In genomic region chr7:111749625-111750024, GRCh38 we compare ENCODE assay signal across 21 cellular contexts.
DNase-seq lines count a peak whose midpoint lies in the region; ATAC-seq and TF ChIP-seq lines count a peak whose summit lies in the region.
"Had no signal": no experiment of that assay in that cellular context is flagged by ENCODE, and none has a peak within 500 bp of the region (broad histone marks: within the 10 kb centered on the region; RNA-seq: fewer than 3 reads in every experiment).

No MANE protein-coding gene starts in this region.

- H3K9ac ChIP-seq in GM23248, result no peak overlapping the region
- H3K9ac ChIP-seq: BLaER1 had no signal

- no peak for ATAC-seq in GM19463 (IDR thresholded peaks at IDR 0.05; ENCODE audit: unreplicated experiment)
- ATAC-seq: A549, GM12878 had no signal

- no peaks in the 10 kb centered on the region for H3K9me2 ChIP-seq in GM23248 (ENCODE audit: insufficient read depth)

- H3K36me3 ChIP-seq in HEK293 (ENCODE audit: control insufficient read depth in 2 of 2, insufficient read depth in 1 of 2, low read length in 2 of 2), result no peaks in the 10 kb centered on the region
- no peaks in the 10 kb centered on the region for H3K36me3 ChIP-seq in GM23248 (ENCODE audit: low read depth)
- H3K36me3 ChIP-seq: BE2C, BLaER1 had no signal

- H2AFZ ChIP-seq in GM23248, result no peak overlapping the region

- H3F3A ChIP-seq in GM23248 (ENCODE audit: insufficient read depth), result peaks cover 6% of the 10 kb centered on the region

- TF ChIP-seq CTCF in HEK293 (tag by site-specific recombination; IDR thresholded peaks at IDR 0.05) (no peak), VCaP (conservative IDR thresholded peaks at IDR 0.05) (no peak)

- no peak for DNase-seq in SW 1271 (lab: John Stamatoyannopoulos, UW)
- no peak for DNase-seq in GM23248
- DNase-seq: ACHN; BE2C; C1 segment of cervical spinal cord; CD4-positive, alpha-beta memory T cell; CD4-positive, CD25-positive, alpha-beta regulatory T cell; CD8-positive, alpha-beta memory T cell; COR-L47; DMS 273 treated with DMSO at 0.1 percent for 48 hours; DMS153; DMS53; DMS79; DND-41; GDM1 had no signal

- POLR2A ChIA-PET in HEK293 (lab: Yijun Ruan, JAX), result no interaction called here

- H3K4me3 ChIP-seq in HEK293 (ENCODE audit: low read depth, low read length) (no peak overlapping the region), GM23248 (no peak overlapping the region)
- H3K4me3 ChIP-seq: A549, BLaER1, GM12878 had no signal

- CTCF ChIA-PET in HEK293 (lab: Yijun Ruan, JAX), result interaction anchor here (0.6 to 1.2 kb wide), 3 partner anchors 14 to 692 kb away, joined by 3 read pairs; no protein-coding TSS in a partner anchor

- H3K27ac ChIP-seq in HEK293 (ENCODE audit: extremely low read depth, low read depth, low read length), result no peak overlapping the region
- peak overlapping the region; percentile 91 for H3K27ac ChIP-seq in VCaP
- H3K27ac ChIP-seq in GM23248, result no peak overlapping the region
- H3K27ac ChIP-seq: A549, BLaER1 had no signal

- H3K4me1 ChIP-seq in HEK293 (ENCODE audit: control insufficient read depth, insufficient read depth, low read length) (no peaks in the 10 kb centered on the region), GM23248 (ENCODE audit: insufficient read depth) (peaks cover 6% of the 10 kb centered on the region)
- H3K4me1 ChIP-seq: A549 had no signal

- in situ Hi-C loops in GM23248 (cut with MboI), result loop anchor here (25.0 kb wide), 2 partner anchors 412 to 663 kb away; no protein-coding TSS in a partner anchor

- no peaks in the 10 kb centered on the region for H3K79me2 ChIP-seq in GM23248 (ENCODE audit: insufficient read depth)

- H3K4me2 ChIP-seq in GM23248 (ENCODE audit: unreplicated experiment), result no peak overlapping the region
- H3K4me2 ChIP-seq: A549, BLaER1 had no signal

- no peaks in the 10 kb centered on the region for H3K27me3 ChIP-seq in GM23248 (replicated peaks; ENCODE audit: insufficient read depth)
- H3K27me3 ChIP-seq: BE2C, BLaER1 had no signal

- no peaks in the 10 kb centered on the region for H4K20me1 ChIP-seq in GM23248 (ENCODE audit: insufficient read depth)
- H4K20me1 ChIP-seq: BLaER1 had no signal

- H3K9me3 ChIP-seq in HEK293 (ENCODE audit: control insufficient read depth, insufficient read depth, low read depth, low read length) (no peaks in the 10 kb centered on the region), GM23248 (ENCODE audit: low read depth) (no peaks in the 10 kb centered on the region)
- H3K9me3 ChIP-seq: A549, BE2C, BLaER1 had no signal

- WGBS in GM23248 (ENCODE audit: low coverage in 1 of 2, low lambda C conversion rate in 2 of 2, missing lambda C conversion rate in 2 of 2), 2 experiments, result 92% methylated on average over 2 of the region's 2 CpGs

TF ChIP-seq in HEK293, 187 proteins besides CTCF, POLR2A, EP300 and RAD21:
- TF ChIP-seq ZNF184 (tag by site-specific recombination; IDR thresholded peaks at IDR 0.05) (peak; percentile 93), ZNF645 (tag by site-specific recombination; IDR thresholded peaks at IDR 0.05) (no peak), ZNF658 (tag by site-specific recombination; IDR thresholded peaks at IDR 0.05) (no peak), ZNF311 (tag by site-specific recombination; IDR thresholded peaks at IDR 0.05; ENCODE audit: borderline replicate concordance) (no peak)
